ENCODE assay signal across 8 cellular contexts in the genomic region with DNA sequence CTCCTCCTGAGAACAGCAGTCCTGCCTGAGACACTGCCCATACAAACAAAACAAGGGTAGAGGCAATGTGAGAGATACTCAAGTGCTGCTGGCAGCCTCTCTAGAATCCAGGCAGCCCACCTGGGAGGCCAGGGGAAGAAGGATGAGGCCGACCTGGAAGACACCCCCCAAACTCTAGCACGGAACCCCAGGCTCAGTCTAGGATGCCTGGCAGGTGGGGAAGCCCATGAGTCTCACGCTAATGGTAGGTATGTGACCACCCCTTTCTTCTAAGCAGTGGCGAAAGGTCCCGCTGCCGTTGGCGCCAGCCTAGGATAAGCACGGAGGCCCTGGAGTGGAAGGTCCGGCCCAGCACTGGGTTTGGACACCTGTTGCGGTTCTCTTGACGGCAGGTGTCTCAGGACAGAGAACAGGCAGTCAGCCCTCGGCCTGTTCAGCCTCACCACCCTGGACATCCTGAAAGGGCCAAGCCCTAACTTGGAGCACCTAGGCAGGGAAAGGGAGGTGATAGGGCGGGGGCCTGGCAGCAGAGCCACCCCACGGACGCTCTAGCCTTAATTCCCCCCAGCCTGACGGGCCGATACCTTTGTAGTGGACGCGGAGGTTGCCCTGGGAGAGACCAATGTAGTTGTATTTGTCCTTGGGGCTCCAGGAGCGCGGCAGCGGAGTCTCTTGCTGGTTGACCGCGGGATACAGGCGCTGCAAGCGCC. TPM values are rescaled to one million over a fixed set of nuclear protein-coding genes. Genes with fewer than 3 reads are reported as not detected.
DNase-seq lines count a peak whose midpoint lies in the region; ATAC-seq, FAIRE-seq and TF ChIP-seq lines count a peak whose summit lies in the region.

No MANE protein-coding gene starts in this region.

- peak overlapping the region; percentile 61 to 99 (median 82) for H3K4me3 ChIP-seq in adrenal gland
- peak overlapping the region; percentile 62 to 96 (median 94) for H3K4me3 ChIP-seq in keratinocyte (ENCODE audit: control insufficient read depth in 2 of 3, extremely low read depth in 1 of 3, insufficient read depth in 2 of 3, low read depth in 1 of 3, low read length in 3 of 3)
- peak overlapping the region; percentile 95 to 99 (median 97) for H3K4me3 ChIP-seq in stomach

- intact Hi-C loops in adrenal gland (cut with DNase I) (loop anchor here in 1 of 2 donors (10.0 kb wide), 1 partner anchor 81 kb away; no protein-coding TSS in a partner anchor), stomach (cut with DNase I; ENCODE audit: low total_unique reads) (no loop called here)

- WGBS in adrenal gland, 4 donors, result 0 to 4% (median 0%) methylated on average over 8 to 26 of the region's 26 CpGs
- WGBS in stomach, 5 donors, result 0 to 3% (median 1%) methylated on average over 15 to 26 of the region's 26 CpGs

- ATAC-seq in GM18502 (IDR thresholded peaks at IDR 0.05; ENCODE audit: poor library complexity, unreplicated experiment), result peak; percentile 0
- ATAC-seq in HG03196 (IDR thresholded peaks at IDR 0.05; ENCODE audit: unreplicated experiment), result peak; percentile 1

- dilution Hi-C loops in keratinocyte (cut with MboI; ENCODE audit: extremely low pct_ligation_motif_present, low sequenced_read_pairs), result no loop called here

- peaks cover 2% of the 10 kb centered on the region for H3K9me1 ChIP-seq in keratinocyte (ENCODE audit: control insufficient read depth, extremely low read depth, insufficient read depth, low read length)

- no peaks in the 10 kb centered on the region for H4K20me1 ChIP-seq in keratinocyte (ENCODE audit: control insufficient read depth, extremely low read depth, insufficient read depth, low read length)

- H3K27ac ChIP-seq in adrenal gland (peak overlapping the region; percentile 58 to 84 (median 78)), keratinocyte (ENCODE audit: control insufficient read depth, insufficient read depth, low read length) (peak overlapping the region; percentile 80), stomach (peak overlapping the region; percentile 78 to 94 (median 87))

- no peaks in the 10 kb centered on the region for H3K27me3 ChIP-seq in adrenal gland
- H3K27me3 ChIP-seq in keratinocyte (ENCODE audit: control insufficient read depth, extremely low read depth, insufficient read depth, low read length), result no peaks in the 10 kb centered on the region
- H3K27me3 ChIP-seq in stomach, result no peaks in the 10 kb centered on the region

- no peak for TF ChIP-seq EP300 in stomach (IDR thresholded peaks at IDR 0.05)

- H3K4me2 ChIP-seq in keratinocyte (ENCODE audit: control insufficient read depth, extremely low read depth, insufficient read depth, low read depth, low read length), result peak overlapping the region; percentile 99

- H3K79me2 ChIP-seq in keratinocyte (ENCODE audit: control insufficient read depth, insufficient read depth, low read length), result peaks cover 26% of the 10 kb centered on the region

- peak overlapping the region; percentile 92 for H3K9ac ChIP-seq in keratinocyte (ENCODE audit: control insufficient read depth, extremely low read depth, insufficient read depth, low read length)

- DNase-seq in adrenal gland, result peak in 6 of 7 donors; percentile 27 to 68 (median 34)
- DNase-seq in keratinocyte (ENCODE audit: low read depth, low spot score), result no peak
- no peak for DNase-seq in stomach
- DNase-seq in HCEC 1CT, result no peak
- no peak for DNase-seq in foreskin melanocyte
- DNase-seq in kidney tubule cell (ENCODE audit: low spot score), result no peak

- no peaks in the 10 kb centered on the region for H3K9me3 ChIP-seq in adrenal gland (replicated peaks in 1 of 3)
- H3K9me3 ChIP-seq in keratinocyte (ENCODE audit: control insufficient read depth, low read depth, low read length), result no peaks in the 10 kb centered on the region
- H3K9me3 ChIP-seq in stomach, result no peaks in the 10 kb centered on the region

- H2AFZ ChIP-seq in keratinocyte (ENCODE audit: control insufficient read depth, low read length), result peak overlapping the region; percentile 92

- H3K36me3 ChIP-seq in adrenal gland (replicated peaks in 1 of 2) (peaks cover 0 to 4% of the 10 kb centered on the region in 2 donors), keratinocyte (ENCODE audit: control insufficient read depth in 2 of 2, extremely low read depth in 1 of 2, insufficient read depth in 2 of 2, low read length in 2 of 2) (peaks cover 3 to 9% of the 10 kb centered on the region in 2 experiments), stomach (peaks cover 4 to 31% (median 30%) of the 10 kb centered on the region in 4 donors)

- no peak for FAIRE-seq in keratinocyte (lab: Jason Lieb, UNC)

- TF ChIP-seq CTCF in adrenal gland (IDR thresholded peaks at IDR 0.05) (no peak), keratinocyte (optimal IDR thresholded peaks at IDR 0.05 in 1 of 3, IDR thresholded peaks at IDR 0.05 in 1 of 3, conservative IDR thresholded peaks at IDR 0.05 in 1 of 3; ENCODE audit: extremely low read depth in 1 of 3, insufficient read depth in 2 of 3, low read length in 3 of 3) (no peak), stomach (IDR thresholded peaks at IDR 0.05) (no peak)

- TF ChIP-seq POLR2A in adrenal gland (IDR thresholded peaks at IDR 0.05) (no peak), stomach (IDR thresholded peaks at IDR 0.05) (no peak)

- H3K4me1 ChIP-seq in adrenal gland (replicated peaks in 1 of 2), result peaks cover 16 to 18% of the 10 kb centered on the region in 2 donors
- H3K4me1 ChIP-seq in keratinocyte (ENCODE audit: control insufficient read depth, extremely low read depth, insufficient read depth, low read length), result peaks cover 10% of the 10 kb centered on the region
- peaks cover 18 to 53% (median 35%) of the 10 kb centered on the region in 4 donors for H3K4me1 ChIP-seq in stomach

RNA-seq across cellular contexts. Expression of gene RANBP10, which starts 0.5 kb away (rescaled TPM):
- total RNA-seq in adrenal gland (10 to 100 TPM in 7 of 8 donors, 1 to 10 TPM in 1; 9.7 to 74.1 (median 28.4) TPM), stomach (10 to 100 TPM in 3 of 5 donors, 1 to 10 TPM in 2; 7.8 to 37.3 (median 13.0) TPM)
- polyA plus RNA-seq in adrenal gland (10 to 100 TPM; 19.1 to 45.8 (median 20.1) TPM), keratinocyte (9.3 to 9.9 TPM (median 9.5 TPM) in 3 replicates), stomach (1 to 10 TPM; 2.9 to 6.9 (median 4.2) TPM)
- polyA plus RNA-seq in keratinocyte (2011; ENCODE audit: low read depth), result 3.6 TPM
- 8.7 and 9.8 TPM in 2 replicates for polyA plus RNA-seq in keratinocyte (2011; cell fraction: cytosol; rRNA removed)
- polyA plus RNA-seq in keratinocyte (2011; cell fraction: nucleus; rRNA removed), result 21.9 and 24.8 TPM in 2 replicates
- 9.1 and 9.4 TPM in 2 replicates for polyA plus RNA-seq in keratinocyte (2012; ENCODE audit: low replicate concordance)
- 11.2 to 29.6 TPM (median 15.6 TPM) in 3 replicates for polyA minus RNA-seq in keratinocyte
- 5.6 TPM for polyA minus RNA-seq in keratinocyte (2011; cell fraction: cytosol; rRNA and poly(A)+ RNA removed)
- 9.1 and 14.0 TPM in 2 replicates for polyA minus RNA-seq in keratinocyte (2011; cell fraction: nucleus; rRNA and poly(A)+ RNA removed)

RNA-seq across cellular contexts. Expression of gene TSNAXIP1, which starts 0.8 kb away (rescaled TPM):
- total RNA-seq in adrenal gland (1 to 10 TPM in 7 of 8 donors, under 1 TPM in 1; 0.72 to 3.6 (median 2.1) TPM), stomach (10 to 100 TPM in 1 of 5 donors, 1 to 10 TPM in 2, under 1 TPM in 1, not detected in 1; 0.45 to 25.7 (median 1.7) TPM)
- polyA plus RNA-seq in adrenal gland (10 to 100 TPM in 2 of 3 donors, 1 to 10 TPM in 1; 2.2 to 18.7 (median 15.7) TPM), keratinocyte (0.43 to 1.5 TPM (median 0.54 TPM) in 3 replicates), stomach (1 to 10 TPM in 1 of 3 donors, under 1 TPM in 2; 0.46 to 1.2 (median 1.00) TPM)
- 0.42 TPM for polyA plus RNA-seq in keratinocyte (2011; ENCODE audit: low read depth)
- polyA plus RNA-seq in keratinocyte (2011; cell fraction: cytosol; rRNA removed), result 0.13 and 0.16 TPM in 2 replicates
- 4.0 and 4.6 TPM in 2 replicates for polyA plus RNA-seq in keratinocyte (2011; cell fraction: nucleus; rRNA removed)
- polyA plus RNA-seq in keratinocyte (2012; ENCODE audit: low replicate concordance), result 0.25 and 0.39 TPM in 2 replicates
- polyA minus RNA-seq in keratinocyte, result 0.35 to 0.86 TPM in 2 of 3 replicates, not detected in the other
- not detected for polyA minus RNA-seq in keratinocyte (2011; cell fraction: cytosol; rRNA and poly(A)+ RNA removed)
- 1.2 TPM in 1 of 2 replicates, not detected in the other for polyA minus RNA-seq in keratinocyte (2011; cell fraction: nucleus; rRNA and poly(A)+ RNA removed)

RNA-seq across cellular contexts. Expression of gene THAP11, which starts 36.2 kb away (rescaled TPM):
- total RNA-seq in adrenal gland, result 10 to 100 TPM; 19.9 to 85.6 (median 44.7) TPM
- polyA plus RNA-seq in adrenal gland, result 1 to 10 TPM; 8.4 to 8.6 (median 8.5) TPM
- polyA plus RNA-seq in keratinocyte, result 9.2 to 13.1 TPM (median 11.8 TPM) in 3 replicates
- 4.0 TPM for polyA plus RNA-seq in keratinocyte (2011; ENCODE audit: low read depth)
- polyA plus RNA-seq in keratinocyte (2011; cell fraction: cytosol; rRNA removed), result 8.5 and 8.9 TPM in 2 replicates
- 4.4 TPM in 2 replicates for polyA plus RNA-seq in keratinocyte (2011; cell fraction: nucleus; rRNA removed)
- polyA plus RNA-seq in keratinocyte (2012; ENCODE audit: low replicate concordance), result 11.6 and 13.9 TPM in 2 replicates
- 7.9 to 10.2 TPM (median 7.9 TPM) in 3 replicates for polyA minus RNA-seq in keratinocyte
- 14.6 TPM for polyA minus RNA-seq in keratinocyte (2011; cell fraction: cytosol; rRNA and poly(A)+ RNA removed)
- 1.7 and 3.3 TPM in 2 replicates for polyA minus RNA-seq in keratinocyte (2011; cell fraction: nucleus; rRNA and poly(A)+ RNA removed)
- 100 to 1,000 TPM in 1 of 5 donors, 10 to 100 TPM in 4; 12.5 to 109 (median 53.9) TPM for total RNA-seq in stomach
- polyA plus RNA-seq in stomach, result 10 to 100 TPM; 15.8 to 25.7 (median 18.7) TPM

RNA-seq across cellular contexts. Expression of gene NUTF2, which starts 40.9 kb away (rescaled TPM):
- total RNA-seq in adrenal gland (100 to 1,000 TPM in 2 of 8 donors, 10 to 100 TPM in 6; 30.0 to 201 (median 80.7) TPM), stomach (10 to 100 TPM in 4 of 5 donors, 1 to 10 TPM in 1; 9.3 to 64.7 (median 25.7) TPM)
- polyA plus RNA-seq in adrenal gland (100 to 1,000 TPM; 131 to 170 (median 134) TPM), keratinocyte (173 to 569 TPM (median 189 TPM) in 3 replicates), stomach (100 to 1,000 TPM in 2 of 3 donors, 10 to 100 TPM in 1; 92.0 to 125 (median 112) TPM)
- polyA plus RNA-seq in keratinocyte (2011; ENCODE audit: low read depth), result 21.4 TPM
- 219 and 289 TPM in 2 replicates for polyA plus RNA-seq in keratinocyte (2011; cell fraction: cytosol; rRNA removed)
- 115 and 137 TPM in 2 replicates for polyA plus RNA-seq in keratinocyte (2011; cell fraction: nucleus; rRNA removed)
- polyA plus RNA-seq in keratinocyte (2012; ENCODE audit: low replicate concordance), result 156 and 255 TPM in 2 replicates
- polyA minus RNA-seq in keratinocyte, result 364 to 462 TPM (median 391 TPM) in 3 replicates
- polyA minus RNA-seq in keratinocyte (2011; cell fraction: cytosol; rRNA and poly(A)+ RNA removed), result 371 TPM
- 46.3 and 66.6 TPM in 2 replicates for polyA minus RNA-seq in keratinocyte (2011; cell fraction: nucleus; rRNA and poly(A)+ RNA removed)

RNA-seq across cellular contexts. Expression of gene CENPT, which starts 41.6 kb away (rescaled TPM):
- total RNA-seq in adrenal gland (10 to 100 TPM; 18.1 to 58.6 (median 38.7) TPM), stomach (10 to 100 TPM; 27.4 to 80.7 (median 71.0) TPM)
- polyA plus RNA-seq in adrenal gland (100 to 1,000 TPM in 2 of 3 donors, 10 to 100 TPM in 1; 15.8 to 250 (median 126) TPM), keratinocyte (30.1 to 57.1 TPM (median 41.3 TPM) in 3 replicates), stomach (10 to 100 TPM; 36.8 to 64.8 (median 48.3) TPM)
- 44.8 TPM for polyA plus RNA-seq in keratinocyte (2011; ENCODE audit: low read depth)
- polyA plus RNA-seq in keratinocyte (2011; cell fraction: cytosol; rRNA removed), result 17.7 and 26.9 TPM in 2 replicates
- 238 and 251 TPM in 2 replicates for polyA plus RNA-seq in keratinocyte (2011; cell fraction: nucleus; rRNA removed)
- 32.6 and 56.1 TPM in 2 replicates for polyA plus RNA-seq in keratinocyte (2012; ENCODE audit: low replicate concordance)
- 33.9 to 38.2 TPM (median 38.0 TPM) in 3 replicates for polyA minus RNA-seq in keratinocyte
- polyA minus RNA-seq in keratinocyte (2011; cell fraction: cytosol; rRNA and poly(A)+ RNA removed), result 40.1 TPM
- 50.0 and 51.2 TPM in 2 replicates for polyA minus RNA-seq in keratinocyte (2011; cell fraction: nucleus; rRNA and poly(A)+ RNA removed)

Comparison
In these comparisons a context has a peak if more than half of its experiments do, and no peak if none do; other contexts are left out.
1. DNase-seq: peak in adrenal gland (6 of 7); none in keratinocyte (single experiment), stomach (single experiment), HCEC 1CT (single experiment), foreskin melanocyte (single experiment) and kidney tubule cell (single experiment).
2. Peak in every context shown above with its lines, with median percentiles within 50 percentile points of each other: H3K27ac ChIP-seq and H3K4me3 ChIP-seq.